ENCODE assay signal across 1 cellular context in genomic region chr5:134225780-134226440, GRCh38.
TF ChIP-seq lines count a peak whose summit lies in the region.

Gene PPP2CA, minus strand, starts transcription at chr5:134226073. Its CDS starts 212 bp downstream, at chr5:134225861.

TF ChIP-seq in K562, 482 proteins besides CTCF, POLR2A, EP300 and RAD21 (continued from another document and continues in another):
- TF ChIP-seq NCOR1 (IDR thresholded peaks at IDR 0.05) (peak; percentile 25; the same call in 1 of the 2 replicates), MTA1 (IDR thresholded peaks at IDR 0.05; ENCODE audit: borderline replicate concordance) (no peak), RBM22 (IDR thresholded peaks at IDR 0.05; ENCODE audit: low read depth, low read length, poor library complexity, severe bottlenecking) (no peak), SREBF2 (CRISPR knock-in tag; IDR thresholded peaks at IDR 0.05) (no peak), EGR1 (conservative IDR thresholded peaks at IDR 0.05) (peak; percentile 58), NR4A1 (CRISPR knock-in tag; IDR thresholded peaks at IDR 0.05) (peak; percentile 66; the same call in 1 of the 2 replicates), NR4A1 (tag; IDR thresholded peaks at IDR 0.05) (no peak), LARP7 (IDR thresholded peaks at IDR 0.05) (0 out of 2 replicates have a peak, but pooled peaks have one; percentile 51), GATA2 (CRISPR knock-in tag; IDR thresholded peaks at IDR 0.05) (no peak), KDM5B (IDR thresholded peaks at IDR 0.05; ENCODE audit: insufficient replicate concordance, low read depth, low read length) (peak; percentile 55), U2AF2 (optimal IDR thresholded peaks at IDR 0.05; ENCODE audit: low read depth, low read length) (no peak), ZNF384 (IDR thresholded peaks at IDR 0.05; ENCODE audit: low read depth, low read length) (0 out of 2 replicates have a peak, but pooled peaks have one; percentile 11), ZFP36 (IDR thresholded peaks at IDR 0.05; ENCODE audit: low read depth, low read length, partially characterized antibody) (no peak), CHD1 (IDR thresholded peaks at IDR 0.05; ENCODE audit: low read length) (peak; percentile 14), POLR2AphosphoS2 (IDR thresholded peaks at IDR 0.05; ENCODE audit: low read length) (peak; percentile 43; the same call in 1 of the 2 replicates), CTBP1 (IDR thresholded peaks at IDR 0.05; ENCODE audit: borderline replicate concordance) (no peak), CEBPB (tag; IDR thresholded peaks at IDR 0.05) (no peak), CBX8 (IDR thresholded peaks at IDR 0.05; ENCODE audit: borderline replicate concordance, extremely low read depth, low read depth, low read length, poor library complexity, severe bottlenecking) (no peak), MAFF (IDR thresholded peaks at IDR 0.05; ENCODE audit: low read length) (no peak), HEY1 (CRISPR knock-in tag; IDR thresholded peaks at IDR 0.05; ENCODE audit: borderline replicate concordance) (no peak), PREB (CRISPR knock-in tag; IDR thresholded peaks at IDR 0.05) (no peak; the same call in 1 of the 2 replicates), ZNF212 (CRISPR knock-in tag; IDR thresholded peaks at IDR 0.05) (0 out of 2 replicates have a peak, but pooled peaks have one; percentile 39), ILK (tag; IDR thresholded peaks at IDR 0.05; ENCODE audit: borderline replicate concordance, low read depth) (no peak), HNRNPLL (IDR thresholded peaks at IDR 0.05; ENCODE audit: low read depth, low read length, poor library complexity, severe bottlenecking) (peak; percentile 93), ESRRB (CRISPR knock-in tag; IDR thresholded peaks at IDR 0.05; ENCODE audit: borderline replicate concordance) (no peak), PTBP1 (IDR thresholded peaks at IDR 0.05; ENCODE audit: low read depth, low read length) (no peak), ZC3H4 (CRISPR knock-in tag; IDR thresholded peaks at IDR 0.05; ENCODE audit: borderline replicate concordance) (no peak), SIX5 (IDR thresholded peaks at IDR 0.05; ENCODE audit: borderline replicate concordance in 1 of 2, insufficient read depth in 1 of 2, low read depth in 1 of 2, low read length in 2 of 2) (peak in 1 of 2 experiments; percentile 4; a peak in 1 of 4 replicates), HLTF (IDR thresholded peaks at IDR 0.05) (0 out of 2 replicates have a peak, but pooled peaks have one; percentile 34), CCAR2 (IDR thresholded peaks at IDR 0.05; ENCODE audit: low read depth, low read length) (no peak), ZNF12 (CRISPR knock-in tag; IDR thresholded peaks at IDR 0.05) (no peak), KAT7 (CRISPR knock-in tag; IDR thresholded peaks at IDR 0.05; ENCODE audit: borderline replicate concordance) (peak; percentile 49; the same call in 1 of the 2 replicates), MLX (CRISPR knock-in tag; conservative IDR thresholded peaks at IDR 0.05) (no peak), RBM15 (IDR thresholded peaks at IDR 0.05; ENCODE audit: insufficient read depth, low read length) (no peak), POLR2B (IDR thresholded peaks at IDR 0.05; ENCODE audit: low read depth, partially characterized antibody) (peak; percentile 71), ZNF668 (CRISPR knock-in tag; IDR thresholded peaks at IDR 0.05) (no peak), CBX2 (IDR thresholded peaks at IDR 0.05; ENCODE audit: insufficient read depth, low read length, poor library complexity, severe bottlenecking) (no peak), NFXL1 (CRISPR knock-in tag; IDR thresholded peaks at IDR 0.05) (no peak), PRMT5 (CRISPR knock-in tag; IDR thresholded peaks at IDR 0.05) (no peak), HMGN3 (IDR thresholded peaks at IDR 0.05; ENCODE audit: borderline replicate concordance, extremely low read depth, insufficient read length, low read depth, low read length) (peak; percentile 30), CTCFL (IDR thresholded peaks at IDR 0.05; ENCODE audit: borderline replicate concordance, insufficient read depth, low read depth, low read length, poor library complexity, severe bottlenecking) (no peak), PRPF4 (IDR thresholded peaks at IDR 0.05; ENCODE audit: insufficient read depth, low read depth, low read length, poor library complexity, severe bottlenecking) (peak; percentile 57)
- TF ChIP-seq, protein P1, sequence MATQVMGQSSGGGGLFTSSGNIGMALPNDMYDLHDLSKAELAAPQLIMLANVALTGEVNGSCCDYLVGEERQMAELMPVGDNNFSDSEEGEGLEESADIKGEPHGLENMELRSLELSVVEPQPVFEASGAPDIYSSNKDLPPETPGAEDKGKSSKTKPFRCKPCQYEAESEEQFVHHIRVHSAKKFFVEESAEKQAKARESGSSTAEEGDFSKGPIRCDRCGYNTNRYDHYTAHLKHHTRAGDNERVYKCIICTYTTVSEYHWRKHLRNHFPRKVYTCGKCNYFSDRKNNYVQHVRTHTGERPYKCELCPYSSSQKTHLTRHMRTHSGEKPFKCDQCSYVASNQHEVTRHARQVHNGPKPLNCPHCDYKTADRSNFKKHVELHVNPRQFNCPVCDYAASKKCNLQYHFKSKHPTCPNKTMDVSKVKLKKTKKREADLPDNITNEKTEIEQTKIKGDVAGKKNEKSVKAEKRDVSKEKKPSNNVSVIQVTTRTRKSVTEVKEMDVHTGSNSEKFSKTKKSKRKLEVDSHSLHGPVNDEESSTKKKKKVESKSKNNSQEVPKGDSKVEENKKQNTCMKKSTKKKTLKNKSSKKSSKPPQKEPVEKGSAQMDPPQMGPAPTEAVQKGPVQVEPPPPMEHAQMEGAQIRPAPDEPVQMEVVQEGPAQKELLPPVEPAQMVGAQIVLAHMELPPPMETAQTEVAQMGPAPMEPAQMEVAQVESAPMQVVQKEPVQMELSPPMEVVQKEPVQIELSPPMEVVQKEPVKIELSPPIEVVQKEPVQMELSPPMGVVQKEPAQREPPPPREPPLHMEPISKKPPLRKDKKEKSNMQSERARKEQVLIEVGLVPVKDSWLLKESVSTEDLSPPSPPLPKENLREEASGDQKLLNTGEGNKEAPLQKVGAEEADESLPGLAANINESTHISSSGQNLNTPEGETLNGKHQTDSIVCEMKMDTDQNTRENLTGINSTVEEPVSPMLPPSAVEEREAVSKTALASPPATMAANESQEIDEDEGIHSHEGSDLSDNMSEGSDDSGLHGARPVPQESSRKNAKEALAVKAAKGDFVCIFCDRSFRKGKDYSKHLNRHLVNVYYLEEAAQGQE (CRISPR knock-in tag; IDR thresholded peaks at IDR 0.05; ENCODE audit: low read depth) = peak; percentile 75; the same call in 1 of the 2 replicates
- TF ChIP-seq, protein P2, sequence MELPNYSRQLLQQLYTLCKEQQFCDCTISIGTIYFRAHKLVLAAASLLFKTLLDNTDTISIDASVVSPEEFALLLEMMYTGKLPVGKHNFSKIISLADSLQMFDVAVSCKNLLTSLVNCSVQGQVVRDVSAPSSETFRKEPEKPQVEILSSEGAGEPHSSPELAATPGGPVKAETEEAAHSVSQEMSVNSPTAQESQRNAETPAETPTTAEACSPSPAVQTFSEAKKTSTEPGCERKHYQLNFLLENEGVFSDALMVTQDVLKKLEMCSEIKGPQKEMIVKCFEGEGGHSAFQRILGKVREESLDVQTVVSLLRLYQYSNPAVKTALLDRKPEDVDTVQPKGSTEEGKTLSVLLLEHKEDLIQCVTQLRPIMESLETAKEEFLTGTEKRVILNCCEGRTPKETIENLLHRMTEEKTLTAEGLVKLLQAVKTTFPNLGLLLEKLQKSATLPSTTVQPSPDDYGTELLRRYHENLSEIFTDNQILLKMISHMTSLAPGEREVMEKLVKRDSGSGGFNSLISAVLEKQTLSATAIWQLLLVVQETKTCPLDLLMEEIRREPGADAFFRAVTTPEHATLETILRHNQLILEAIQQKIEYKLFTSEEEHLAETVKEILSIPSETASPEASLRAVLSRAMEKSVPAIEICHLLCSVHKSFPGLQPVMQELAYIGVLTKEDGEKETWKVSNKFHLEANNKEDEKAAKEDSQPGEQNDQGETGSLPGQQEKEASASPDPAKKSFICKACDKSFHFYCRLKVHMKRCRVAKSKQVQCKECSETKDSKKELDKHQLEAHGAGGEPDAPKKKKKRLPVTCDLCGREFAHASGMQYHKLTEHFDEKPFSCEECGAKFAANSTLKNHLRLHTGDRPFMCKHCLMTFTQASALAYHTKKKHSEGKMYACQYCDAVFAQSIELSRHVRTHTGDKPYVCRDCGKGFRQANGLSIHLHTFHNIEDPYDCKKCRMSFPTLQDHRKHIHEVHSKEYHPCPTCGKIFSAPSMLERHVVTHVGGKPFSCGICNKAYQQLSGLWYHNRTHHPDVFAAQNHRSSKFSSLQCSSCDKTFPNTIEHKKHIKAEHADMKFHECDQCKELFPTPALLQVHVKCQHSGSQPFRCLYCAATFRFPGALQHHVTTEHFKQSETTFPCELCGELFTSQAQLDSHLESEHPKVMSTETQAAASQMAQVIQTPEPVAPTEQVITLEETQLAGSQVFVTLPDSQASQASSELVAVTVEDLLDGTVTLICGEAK (IDR thresholded peaks at IDR 0.05) = peak; percentile 18; the same call in 1 of the 2 replicates
- TF ChIP-seq, protein P2 (CRISPR knock-in tag; IDR thresholded peaks at IDR 0.05) = no peak
- TF ChIP-seq, protein P3, sequence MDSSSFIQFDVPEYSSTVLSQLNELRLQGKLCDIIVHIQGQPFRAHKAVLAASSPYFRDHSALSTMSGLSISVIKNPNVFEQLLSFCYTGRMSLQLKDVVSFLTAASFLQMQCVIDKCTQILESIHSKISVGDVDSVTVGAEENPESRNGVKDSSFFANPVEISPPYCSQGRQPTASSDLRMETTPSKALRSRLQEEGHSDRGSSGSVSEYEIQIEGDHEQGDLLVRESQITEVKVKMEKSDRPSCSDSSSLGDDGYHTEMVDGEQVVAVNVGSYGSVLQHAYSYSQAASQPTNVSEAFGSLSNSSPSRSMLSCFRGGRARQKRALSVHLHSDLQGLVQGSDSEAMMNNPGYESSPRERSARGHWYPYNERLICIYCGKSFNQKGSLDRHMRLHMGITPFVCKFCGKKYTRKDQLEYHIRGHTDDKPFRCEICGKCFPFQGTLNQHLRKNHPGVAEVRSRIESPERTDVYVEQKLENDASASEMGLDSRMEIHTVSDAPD (CRISPR knock-in tag; IDR thresholded peaks at IDR 0.05) = no peak
- TF ChIP-seq, protein P4, sequence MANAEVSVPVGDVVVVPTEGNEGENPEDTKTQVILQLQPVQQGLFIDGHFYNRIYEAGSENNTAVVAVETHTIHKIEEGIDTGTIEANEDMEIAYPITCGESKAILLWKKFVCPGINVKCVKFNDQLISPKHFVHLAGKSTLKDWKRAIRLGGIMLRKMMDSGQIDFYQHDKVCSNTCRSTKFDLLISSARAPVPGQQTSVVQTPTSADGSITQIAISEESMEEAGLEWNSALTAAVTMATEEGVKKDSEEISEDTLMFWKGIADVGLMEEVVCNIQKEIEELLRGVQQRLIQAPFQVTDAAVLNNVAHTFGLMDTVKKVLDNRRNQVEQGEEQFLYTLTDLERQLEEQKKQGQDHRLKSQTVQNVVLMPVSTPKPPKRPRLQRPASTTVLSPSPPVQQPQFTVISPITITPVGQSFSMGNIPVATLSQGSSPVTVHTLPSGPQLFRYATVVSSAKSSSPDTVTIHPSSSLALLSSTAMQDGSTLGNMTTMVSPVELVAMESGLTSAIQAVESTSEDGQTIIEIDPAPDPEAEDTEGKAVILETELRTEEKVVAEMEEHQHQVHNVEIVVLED (CRISPR knock-in tag; IDR thresholded peaks at IDR 0.05) = peak; percentile 95
